16 cellular contexts compared by ENCODE assay signal in genomic region chr17:39213852-39214251, GRCh38. TPM values are rescaled to one million over a fixed set of nuclear protein-coding genes. Genes with fewer than 3 reads are reported as not detected.
DNase-seq lines count a peak whose midpoint lies in the region; TF ChIP-seq lines count a peak whose summit lies in the region.
"Had no signal": no experiment of that assay in that cellular context is flagged by ENCODE, and none has a peak within 500 bp of the region (broad histone marks: within the 10 kb centered on the region; RNA-seq: fewer than 3 reads in every experiment).

No MANE protein-coding gene starts in this region.

- H3K4me2 ChIP-seq in SK-N-SH: no peak overlapping the region

- TF ChIP-seq EP300 in SK-N-SH (IDR thresholded peaks at IDR 0.05; ENCODE audit: borderline replicate concordance in 1 of 2, low read depth in 1 of 2, low read length in 1 of 2): no peak

- 58% methylated on average over 2 of the region's 9 CpGs for WGBS in SK-N-SH (ENCODE audit: low lambda C conversion rate)

- DNase-seq in SK-N-SH: no peak
- peak; percentile 57 for DNase-seq in glomerular visceral epithelial cell (ENCODE audit: extremely low spot score)
- no peak for DNase-seq in tibial artery
- no peak for DNase-seq in activated naive CD4-positive, alpha-beta T cell treated with Interleukin-2 at 50 U/mL for 16 hours
- DNase-seq in stimulated activated CD4-positive, alpha-beta T cell treated with anti-CD3 and anti-CD28 coated beads, Interleukin-2, amount 100 ng/mL, for 24 hours: no peak
- no peak for DNase-seq in NCI-H1105 (lab: John Stamatoyannopoulos, UW)
- DNase-seq: CD4-positive, CD25-positive, alpha-beta regulatory T cell; erythroblast; heart left ventricle; left ventricle myocardium inferior; natural killer cell; NCI-H2029; retina; WERI-Rb-1 had no signal

- H3K27ac ChIP-seq in HEK293 (ENCODE audit: extremely low read depth, low read depth, low read length): no peak overlapping the region
- H3K27ac ChIP-seq in SK-N-SH (ENCODE audit: low read depth in 2 of 2, low read length in 1 of 2): no peak overlapping the region
- peak overlapping the region; percentile 80 to 93 for H3K27ac ChIP-seq in tibial artery
- H3K27ac ChIP-seq: heart left ventricle, left ventricle myocardium inferior, WERI-Rb-1 had no signal

- POLR2A ChIA-PET in HEK293 (lab: Yijun Ruan, JAX): interaction anchor here (0.8 to 2.4 kb wide), 3 partner anchors 9 to 14 kb away, joined by 3 to 10 read pairs (median 6); partner anchors contain the start of genes RPL19 and STAC2
- POLR2A ChIA-PET in SK-N-SH (lab: Yijun Ruan, JAX): no interaction called here

- H3K4me3 ChIP-seq in HEK293 (ENCODE audit: low read depth, low read length) (no peak overlapping the region), SK-N-SH (ENCODE audit: low read depth in 2 of 2, low read length in 1 of 2) (no peak overlapping the region), tibial artery (no peak overlapping the region)
- H3K4me3 ChIP-seq: heart left ventricle, left ventricle myocardium inferior had no signal

- no peaks in the 10 kb centered on the region for H4K20me1 ChIP-seq in SK-N-SH (ENCODE audit: insufficient read depth)

- H3K4me1 ChIP-seq in HEK293 (ENCODE audit: control insufficient read depth, insufficient read depth, low read length) (peaks cover 14% of the 10 kb centered on the region), SK-N-SH (ENCODE audit: control insufficient read depth in 1 of 2, insufficient read depth in 2 of 2, low read depth in 1 of 2, low read length in 1 of 2) (peaks cover 7 to 9% of the 10 kb centered on the region in 2 experiments; a peak in 2 of 4 replicates), tibial artery (peaks cover 0 to 83% (median 62%) of the 10 kb centered on the region in 4 donors)

- no peak overlapping the region for H3K9ac ChIP-seq in SK-N-SH

- H3K9me3 ChIP-seq in HEK293 (ENCODE audit: control insufficient read depth, insufficient read depth, low read depth, low read length) (no peaks in the 10 kb centered on the region), SK-N-SH (no peaks in the 10 kb centered on the region), tibial artery (no peaks in the 10 kb centered on the region)
- H3K9me3 ChIP-seq: heart left ventricle, left ventricle myocardium inferior had no signal

- TF ChIP-seq CTCF in HEK293 (tag by site-specific recombination; IDR thresholded peaks at IDR 0.05) (no peak), SK-N-SH (IDR thresholded peaks at IDR 0.05) (no peak), tibial artery (IDR thresholded peaks at IDR 0.05) (no peak)

- CTCF ChIA-PET in HEK293 (lab: Yijun Ruan, JAX) (interaction anchor here (0.6 to 18.9 kb wide), 3 partner anchors 26 to 1089 kb away, joined by 3 to 733 read pairs (median 3); no protein-coding TSS in a partner anchor), SK-N-SH (lab: Yijun Ruan, JAX) (interaction anchor here (0.9 to 29.0 kb wide), 3 partner anchors 12 to 334 kb away, joined by 3 to 781 read pairs (median 3); partner anchors contain the start of gene STAC2)

- H3K79me2 ChIP-seq in SK-N-SH (ENCODE audit: insufficient read depth): no peaks in the 10 kb centered on the region

- intact Hi-C loops in tibial artery (cut with DNase I; ENCODE audit: low total_unique reads): no loop called here

- H3K9me2 ChIP-seq in SK-N-SH: no peaks in the 10 kb centered on the region

- TF ChIP-seq RAD21 in SK-N-SH (IDR thresholded peaks at IDR 0.05; ENCODE audit: low read length): no peak

- no peak overlapping the region for H2AFZ ChIP-seq in SK-N-SH (ENCODE audit: low read depth)

- H3K36me3 ChIP-seq in HEK293 (ENCODE audit: control insufficient read depth in 2 of 2, insufficient read depth in 1 of 2, low read length in 2 of 2): no peaks in the 10 kb centered on the region
- no peaks in the 10 kb centered on the region for H3K36me3 ChIP-seq in SK-N-SH (replicated peaks in 1 of 2; ENCODE audit: control insufficient read depth in 1 of 2, insufficient read depth in 2 of 2, low read length in 1 of 2)
- H3K36me3 ChIP-seq in tibial artery: peaks cover 0 to 65% (median 24%) of the 10 kb centered on the region in 3 donors
- H3K36me3 ChIP-seq: heart left ventricle, left ventricle myocardium inferior, WERI-Rb-1 had no signal

- H3F3A ChIP-seq in SK-N-SH (replicated peaks; ENCODE audit: insufficient read depth): no peaks in the 10 kb centered on the region

- no peaks in the 10 kb centered on the region for H3K27me3 ChIP-seq in SK-N-SH (ENCODE audit: insufficient read depth)
- no peaks in the 10 kb centered on the region for H3K27me3 ChIP-seq in tibial artery

TF ChIP-seq in HEK293, 187 proteins besides CTCF, POLR2A, EP300 and RAD21 (continues in another document):
- TF ChIP-seq SP2 (tag by site-specific recombination; IDR thresholded peaks at IDR 0.05) (no peak), ZNF624 (tag by site-specific recombination; IDR thresholded peaks at IDR 0.05) (no peak), ZNF37A (tag by site-specific recombination; IDR thresholded peaks at IDR 0.05) (no peak), ZIC2 (tag by site-specific recombination; IDR thresholded peaks at IDR 0.05) (peak; percentile 94), ZNF335 (tag by site-specific recombination; conservative IDR thresholded peaks at IDR 0.05) (peak; percentile 99), ZSCAN30 (tag by site-specific recombination; IDR thresholded peaks at IDR 0.05) (no peak), ZNF692 (tag by site-specific recombination; IDR thresholded peaks at IDR 0.05) (no peak), BCL6B (tag by site-specific recombination; IDR thresholded peaks at IDR 0.05) (no peak)

TF ChIP-seq in SK-N-SH, 30 proteins besides CTCF, POLR2A, EP300 and RAD21:
- TF ChIP-seq NFIC (IDR thresholded peaks at IDR 0.05; ENCODE audit: borderline replicate concordance) (no peak), SMC3 (IDR thresholded peaks at IDR 0.05; ENCODE audit: low read depth, low read length) (no peak), FOXJ3 (CRISPR knock-in tag; IDR thresholded peaks at IDR 0.05) (no peak), NRF1 (IDR thresholded peaks at IDR 0.05; ENCODE audit: low read depth, low read length) (no peak), TEAD4 (IDR thresholded peaks at IDR 0.05; ENCODE audit: borderline replicate concordance, insufficient read depth) (no peak), YY1 (IDR thresholded peaks at IDR 0.05; ENCODE audit: low read depth) (no peak), FOSL2 (IDR thresholded peaks at IDR 0.05; ENCODE audit: borderline replicate concordance, low read depth) (no peak)
- TF ChIP-seq, protein P1, sequence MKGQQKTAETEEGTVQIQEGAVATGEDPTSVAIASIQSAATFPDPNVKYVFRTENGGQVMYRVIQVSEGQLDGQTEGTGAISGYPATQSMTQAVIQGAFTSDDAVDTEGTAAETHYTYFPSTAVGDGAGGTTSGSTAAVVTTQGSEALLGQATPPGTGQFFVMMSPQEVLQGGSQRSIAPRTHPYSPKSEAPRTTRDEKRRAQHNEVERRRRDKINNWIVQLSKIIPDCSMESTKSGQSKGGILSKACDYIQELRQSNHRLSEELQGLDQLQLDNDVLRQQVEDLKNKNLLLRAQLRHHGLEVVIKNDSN (IDR thresholded peaks at IDR 0.05; ENCODE audit: borderline replicate concordance, low read depth): peak; percentile 59; the same call in 1 of the 2 replicates

RNA-seq across cellular contexts. Expression of gene STAC2, which starts 11.9 kb away (rescaled TPM):
- polyA plus RNA-seq in SK-N-SH (2012; rRNA removed): 0.07 and 0.08 TPM in 2 replicates
- polyA plus RNA-seq in SK-N-SH (2012; cell fraction: cytosol; rRNA removed): 0.04 and 0.13 TPM in 2 replicates
- 0.10 and 0.23 TPM in 2 replicates for polyA plus RNA-seq in SK-N-SH (2012; cell fraction: nucleus; rRNA removed)
- polyA plus RNA-seq: CD4-positive, CD25-positive, alpha-beta regulatory T cell had no signal

RNA-seq across cellular contexts. Expression of gene RPL19, which starts 13.8 kb away (rescaled TPM):
- 2,966 and 3,473 TPM in 2 replicates for polyA plus RNA-seq in SK-N-SH (2012; rRNA removed)
- 3,628 and 3,647 TPM in 2 replicates for polyA plus RNA-seq in SK-N-SH (2012; cell fraction: cytosol; rRNA removed)
- polyA plus RNA-seq in SK-N-SH (2012; cell fraction: nucleus; rRNA removed): 962 and 1,107 TPM in 2 replicates

RNA-seq across cellular contexts. Expression of gene CACNB1, which starts 16.4 kb away (rescaled TPM):
- polyA plus RNA-seq in SK-N-SH (2012; rRNA removed): 7.2 and 7.4 TPM in 2 replicates
- 1.9 and 3.2 TPM in 2 replicates for polyA plus RNA-seq in SK-N-SH (2012; cell fraction: cytosol; rRNA removed)
- polyA plus RNA-seq in SK-N-SH (2012; cell fraction: nucleus; rRNA removed): 41.0 and 52.4 TPM in 2 replicates

RNA-seq across cellular contexts. Expression of gene ARL5C, which starts 47.9 kb away (rescaled TPM):
- polyA plus RNA-seq in SK-N-SH (2012; rRNA removed): not detected in 2 replicates
- polyA plus RNA-seq in SK-N-SH (2012; cell fraction: cytosol; rRNA removed): not detected in 2 replicates
- 0.05 TPM in 1 of 2 replicates, not detected in the other for polyA plus RNA-seq in SK-N-SH (2012; cell fraction: nucleus; rRNA removed)
- polyA plus RNA-seq: CD4-positive, CD25-positive, alpha-beta regulatory T cell; heart left ventricle; urinary bladder had no signal

Comparison
In these comparisons a context has a peak if more than half of its experiments do, and no peak if none do; other contexts are left out.
1. H3K27ac ChIP-seq: peak in tibial artery (2 of 2); none in HEK293 (single experiment) and SK-N-SH (0 of 2).